Comparison of ENCODE assay signal across 8 cellular contexts in genomic region chr9:91395553-91396470, GRCh38. TPM values are rescaled to one million over a fixed set of nuclear protein-coding genes. Genes with fewer than 3 reads are reported as not detected.
A peak's percentile ranks its signal among the peaks of the same experiment; 100 is the strongest.
DNase-seq lines count a peak whose midpoint lies in the region; ATAC-seq lines count a peak whose summit lies in the region.

No MANE protein-coding gene starts in this region.

- H3K4me2 ChIP-seq in trophoblast cell (ENCODE audit: low read length), result no peak overlapping the region

- H2AFZ ChIP-seq in trophoblast cell (ENCODE audit: insufficient read depth, low read length, poor library complexity), result no peak overlapping the region

- H3K9me3 Mint-ChIP-seq in activated naive CD8-positive, alpha-beta T cell (ENCODE audit: low read depth), result no peaks in the 10 kb centered on the region

- ATAC-seq in GM19035 (IDR thresholded peaks at IDR 0.05; ENCODE audit: unreplicated experiment) (peak; percentile 67), GM18498 (IDR thresholded peaks at IDR 0.05; ENCODE audit: unreplicated experiment) (no peak)

- H4K91ac ChIP-seq in trophoblast cell (ENCODE audit: low read depth, low read length), result no peak overlapping the region

- peaks cover 1% of the 10 kb centered on the region for H3K9me3 ChIP-seq in trophoblast cell (ENCODE audit: insufficient read depth, low read depth, low read length)

- H3K4ac ChIP-seq in trophoblast cell (ENCODE audit: low read depth, low read length), result no peak overlapping the region

- H4K8ac ChIP-seq in trophoblast cell (ENCODE audit: low read depth, low read length), result no peak overlapping the region

- DNase-seq in HT1080 (ENCODE audit: low read depth), result peak; percentile 82
- peak; percentile 45 to 92 for DNase-seq in trophoblast cell
- DNase-seq in NCI-H1436 treated with DMSO at 0.1 percent for 48 hours (lab: John Stamatoyannopoulos, UW), result no peak
- DNase-seq in C1 segment of cervical spinal cord (lab: John Stamatoyannopoulos, UW), result no peak
- DNase-seq in cerebellar nuclear complex (lab: John Stamatoyannopoulos, UW), result no peak

- H3K9ac ChIP-seq in trophoblast cell (ENCODE audit: low read length), result no peak overlapping the region

- H3K4me1 Mint-ChIP-seq in activated naive CD8-positive, alpha-beta T cell (ENCODE audit: low read depth), result peaks cover 11% of the 10 kb centered on the region

- no peaks in the 10 kb centered on the region for H3K27me3 ChIP-seq in trophoblast cell (ENCODE audit: insufficient read depth, low read length)

- H3K36me3 Mint-ChIP-seq in activated naive CD8-positive, alpha-beta T cell, result no peaks in the 10 kb centered on the region

- no peaks in the 10 kb centered on the region for H3K79me2 ChIP-seq in trophoblast cell (ENCODE audit: control insufficient read depth, insufficient read depth, low read length, poor library complexity)

- no peak overlapping the region for H2BK12ac ChIP-seq in trophoblast cell (ENCODE audit: low read length)

- no peak overlapping the region for H3K23ac ChIP-seq in trophoblast cell (ENCODE audit: low read length)

- no peak overlapping the region for H2BK5ac ChIP-seq in trophoblast cell (ENCODE audit: low read depth, low read length, poor library complexity)

- peaks cover 0 to 2% of the 10 kb centered on the region in 2 experiments for H3K4me1 ChIP-seq in trophoblast cell (ENCODE audit: control insufficient read depth in 1 of 2, insufficient read depth in 2 of 2, low read length in 2 of 2)

- H3K27ac ChIP-seq in trophoblast cell (ENCODE audit: low read depth, low read length), result peak overlapping the region; percentile 70

- H4K12ac ChIP-seq in trophoblast cell (ENCODE audit: low read depth, low read length), result no peak overlapping the region

- H2BK120ac ChIP-seq in trophoblast cell (ENCODE audit: insufficient read depth, low read length, poor library complexity), result no peak overlapping the region

- H3K18ac ChIP-seq in trophoblast cell (ENCODE audit: low read length), result no peak overlapping the region

- no CpG with 5 or more reads among the region's 7 CpGs for WGBS in trophoblast cell (ENCODE audit: extremely low coverage, insufficient coverage, insufficient read length)

- no peaks in the 10 kb centered on the region for H3K79me1 ChIP-seq in trophoblast cell (ENCODE audit: low read length)

- H3K4me3 ChIP-seq in trophoblast cell (ENCODE audit: low read depth, low read length), result no peak overlapping the region

- H3K4me3 Mint-ChIP-seq in activated naive CD8-positive, alpha-beta T cell, result no peak overlapping the region

- no peak overlapping the region for H2AK5ac ChIP-seq in trophoblast cell (ENCODE audit: low read length)

- H3K27me3 Mint-ChIP-seq in activated naive CD8-positive, alpha-beta T cell, result peaks cover 2% of the 10 kb centered on the region

- peak overlapping the region; percentile 72 for H3K27ac Mint-ChIP-seq in activated naive CD8-positive, alpha-beta T cell

- no peaks in the 10 kb centered on the region for H3K36me3 ChIP-seq in trophoblast cell (ENCODE audit: control insufficient read depth in 1 of 2, insufficient read depth in 2 of 2, low read length in 2 of 2)

- no peak overlapping the region for H3K14ac ChIP-seq in trophoblast cell (ENCODE audit: low read length)

RNA-seq across cellular contexts. Expression of gene NFIL3, which starts 27.8 kb away (rescaled TPM):
- 5.9 and 6.1 TPM in 2 replicates for total RNA-seq in HT1080 (2014; rRNA removed; shearing (Covaris generic))
- polyA plus RNA-seq in HT1080 (2015; cell fraction: cytosol; rRNA removed), result 10.5 and 14.6 TPM in 2 replicates
- polyA plus RNA-seq in HT1080 (2015; cell fraction: nucleus; rRNA removed), result 13.4 and 15.3 TPM in 2 replicates
- polyA plus RNA-seq in trophoblast cell (2013), result 50.7 and 52.5 TPM in 2 replicates

RNA-seq across cellular contexts. Expression of gene AUH, which starts 34.1 kb away (rescaled TPM):
- 12.0 and 16.8 TPM in 2 replicates for total RNA-seq in HT1080 (2014; rRNA removed; shearing (Covaris generic))
- 7.8 and 8.7 TPM in 2 replicates for polyA plus RNA-seq in HT1080 (2015; cell fraction: cytosol; rRNA removed)
- 22.8 and 23.6 TPM in 2 replicates for polyA plus RNA-seq in HT1080 (2015; cell fraction: nucleus; rRNA removed)
- polyA plus RNA-seq in trophoblast cell (2013), result 12.1 and 12.3 TPM in 2 replicates

Comparison
In these comparisons a context has a peak if more than half of its experiments do, and no peak if none do; other contexts are left out.
1. DNase-seq: peak in HT1080 (single experiment) and trophoblast cell (2 of 2); none in NCI-H1436 treated with DMSO at 0.1 percent for 48 hours (single experiment), C1 segment of cervical spinal cord (0 of 14) and cerebellar nuclear complex (0 of 2).